17 cellular contexts compared by ENCODE assay signal in the genomic region with DNA sequence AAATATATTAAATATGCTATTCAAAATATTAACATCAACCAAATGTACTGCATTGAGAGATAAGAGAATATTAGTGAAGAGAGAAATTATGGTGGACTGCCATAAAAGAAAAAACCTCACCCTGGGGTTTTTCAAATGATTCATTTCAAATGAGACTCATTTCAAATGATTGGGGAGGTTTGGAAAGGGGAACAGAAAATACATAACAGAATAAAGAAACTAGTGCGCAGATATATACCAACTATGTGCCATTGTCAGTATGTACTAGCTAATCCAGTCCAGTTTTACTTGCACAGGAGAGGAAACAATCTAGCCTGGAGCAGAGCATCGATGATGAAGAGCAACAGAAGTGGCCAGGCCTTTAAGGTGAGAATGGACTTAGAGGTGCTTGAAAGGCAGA.
DNase-seq lines count a peak whose midpoint lies in the region; ATAC-seq and TF ChIP-seq lines count a peak whose summit lies in the region.
"Had no signal": no experiment of that assay in that cellular context is flagged by ENCODE, and none has a peak within 500 bp of the region (broad histone marks: within the 10 kb centered on the region; RNA-seq: fewer than 3 reads in every experiment).

No MANE protein-coding gene starts in this region.

- intact Hi-C loops in sigmoid colon (cut with DNase I), result no loop called here

- H3F3A ChIP-seq in neural progenitor cell (ENCODE audit: low read depth), result peaks cover 24% of the 10 kb centered on the region

- no peaks in the 10 kb centered on the region for H3K79me2 ChIP-seq in neural progenitor cell (ENCODE audit: low read depth)

- TF ChIP-seq CTCF in neural progenitor cell (IDR thresholded peaks at IDR 0.05) (no peak), sigmoid colon (IDR thresholded peaks at IDR 0.05) (no peak), type B pancreatic cell (conservative IDR thresholded peaks at IDR 0.05) (no peak)

- H3K4me1 ChIP-seq in neural progenitor cell, result peaks cover 52% of the 10 kb centered on the region
- H3K4me1 ChIP-seq in sigmoid colon, result no peaks in the 10 kb centered on the region

- peak overlapping the region; percentile 23 for H3K27ac ChIP-seq in neural progenitor cell
- H3K27ac ChIP-seq in sigmoid colon, result no peak overlapping the region
- H3K27ac ChIP-seq: C4-2B had no signal

- H3K9me3 Mint-ChIP-seq in neural progenitor cell (peaks cover 4% of the 10 kb centered on the region), type B pancreatic cell (no peaks in the 10 kb centered on the region)
- H3K9me3 Mint-ChIP-seq: activated naive CD8-positive, alpha-beta T cell treated with anti-CD3 and anti-CD28 coated beads for 36 hours had no signal

- no peaks in the 10 kb centered on the region for H4K20me1 ChIP-seq in neural progenitor cell (ENCODE audit: low read depth)

- peak overlapping the region; percentile 67 for H3K27ac Mint-ChIP-seq in neural progenitor cell
- H3K27ac Mint-ChIP-seq in type B pancreatic cell, result no peak overlapping the region
- H3K27ac Mint-ChIP-seq: activated naive CD8-positive, alpha-beta T cell treated with anti-CD3 and anti-CD28 coated beads for 36 hours; stimulated activated naive CD8-positive, alpha-beta T cell treated with anti-CD3 and anti-CD28 coated beads, Interleukin-15, Interleukin-2, amounts not matched to agents 100 ng/mL and 50 ng/mL, for 24 hours had no signal

- ATAC-seq in GM19025 (IDR thresholded peaks at IDR 0.05; ENCODE audit: low read depth, unreplicated experiment) (peak; percentile 71), HG02678 (IDR thresholded peaks at IDR 0.05; ENCODE audit: unreplicated experiment) (peak; percentile 61), HG03442 (IDR thresholded peaks at IDR 0.05; ENCODE audit: unreplicated experiment) (peak; percentile 96), GM19455 (IDR thresholded peaks at IDR 0.05; ENCODE audit: unreplicated experiment) (no peak), esophagus mucosa (no peak)

- no peak overlapping the region for H3K9ac ChIP-seq in neural progenitor cell

- H3K4me2 ChIP-seq in neural progenitor cell, result peak overlapping the region; percentile 39

- H3K4me3 ChIP-seq in neural progenitor cell (no peak overlapping the region), sigmoid colon (no peak overlapping the region)

- H3K27me3 Mint-ChIP-seq in neural progenitor cell (ENCODE audit: insufficient read depth, low read depth), result peaks cover 6% of the 10 kb centered on the region
- H3K27me3 Mint-ChIP-seq in type B pancreatic cell, result peaks cover 4% of the 10 kb centered on the region
- H3K27me3 Mint-ChIP-seq: activated naive CD8-positive, alpha-beta T cell treated with anti-CD3 and anti-CD28 coated beads for 36 hours; stimulated activated naive CD8-positive, alpha-beta T cell treated with anti-CD3 and anti-CD28 coated beads, Interleukin-15, Interleukin-2, amounts not matched to agents 100 ng/mL and 50 ng/mL, for 24 hours had no signal

- H3K4me3 Mint-ChIP-seq in neural progenitor cell (no peak overlapping the region), type B pancreatic cell (no peak overlapping the region)
- H3K4me3 Mint-ChIP-seq: activated naive CD8-positive, alpha-beta T cell treated with anti-CD3 and anti-CD28 coated beads for 36 hours; stimulated activated naive CD8-positive, alpha-beta T cell treated with anti-CD3 and anti-CD28 coated beads, Interleukin-15, Interleukin-2, amounts not matched to agents 100 ng/mL and 50 ng/mL, for 24 hours had no signal

- TF ChIP-seq POLR2A in sigmoid colon (IDR thresholded peaks at IDR 0.05), result no peak

- H3K36me3 Mint-ChIP-seq in neural progenitor cell (peaks cover 3% of the 10 kb centered on the region), type B pancreatic cell (no peaks in the 10 kb centered on the region)
- H3K36me3 Mint-ChIP-seq: activated naive CD8-positive, alpha-beta T cell treated with anti-CD3 and anti-CD28 coated beads for 36 hours had no signal

- H3K27me3 ChIP-seq in neural progenitor cell (no peaks in the 10 kb centered on the region), sigmoid colon (no peaks in the 10 kb centered on the region)

- H3K4me1 Mint-ChIP-seq in neural progenitor cell (peaks cover 49% of the 10 kb centered on the region), type B pancreatic cell (ENCODE audit: unreplicated experiment) (no peaks in the 10 kb centered on the region)
- H3K4me1 Mint-ChIP-seq: activated naive CD8-positive, alpha-beta T cell treated with anti-CD3 and anti-CD28 coated beads for 36 hours had no signal

- 82 to 89% methylated on average over 2 of the region's 2 CpGs for WGBS in sigmoid colon, 2 donors

- H2AFZ ChIP-seq in neural progenitor cell (replicated peaks), result no peak overlapping the region

- H3K9me3 ChIP-seq in neural progenitor cell (ENCODE audit: low read depth) (no peaks in the 10 kb centered on the region), sigmoid colon (no peaks in the 10 kb centered on the region)

- no peak for TF ChIP-seq EP300 in sigmoid colon (IDR thresholded peaks at IDR 0.05)

- no peak for DNase-seq in neural progenitor cell (ENCODE audit: low spot score)
- no peak for DNase-seq in sigmoid colon
- no peak for DNase-seq in type B pancreatic cell (ENCODE audit: extremely low spot score, unreplicated experiment)
- DNase-seq: activated CD8-positive, alpha-beta memory T cell treated with anti-CD3 and anti-CD28 coated beads, Interleukin-2, amount 50 U/mL, for 4 hours; activated naive CD8-positive, alpha-beta T cell treated with anti-CD3 and anti-CD28 coated beads for 36 hours; effector CD8-positive, alpha-beta T cell; mesenchymal stem cell; NCI-H1930; NCI-H526 treated with DMSO at 0.1 percent for 48 hours; T-helper 1 cell had no signal

- no peaks in the 10 kb centered on the region for H3K36me3 ChIP-seq in neural progenitor cell
- H3K36me3 ChIP-seq in sigmoid colon, result no peaks in the 10 kb centered on the region

Comparison
In these comparisons a context has a peak if more than half of its experiments do, and no peak if none do; other contexts are left out.
1. ATAC-seq: peak in GM19025 (single experiment), HG02678 (single experiment) and HG03442 (single experiment); none in GM19455 (single experiment) and esophagus mucosa (single experiment).